In the genomic region with DNA sequence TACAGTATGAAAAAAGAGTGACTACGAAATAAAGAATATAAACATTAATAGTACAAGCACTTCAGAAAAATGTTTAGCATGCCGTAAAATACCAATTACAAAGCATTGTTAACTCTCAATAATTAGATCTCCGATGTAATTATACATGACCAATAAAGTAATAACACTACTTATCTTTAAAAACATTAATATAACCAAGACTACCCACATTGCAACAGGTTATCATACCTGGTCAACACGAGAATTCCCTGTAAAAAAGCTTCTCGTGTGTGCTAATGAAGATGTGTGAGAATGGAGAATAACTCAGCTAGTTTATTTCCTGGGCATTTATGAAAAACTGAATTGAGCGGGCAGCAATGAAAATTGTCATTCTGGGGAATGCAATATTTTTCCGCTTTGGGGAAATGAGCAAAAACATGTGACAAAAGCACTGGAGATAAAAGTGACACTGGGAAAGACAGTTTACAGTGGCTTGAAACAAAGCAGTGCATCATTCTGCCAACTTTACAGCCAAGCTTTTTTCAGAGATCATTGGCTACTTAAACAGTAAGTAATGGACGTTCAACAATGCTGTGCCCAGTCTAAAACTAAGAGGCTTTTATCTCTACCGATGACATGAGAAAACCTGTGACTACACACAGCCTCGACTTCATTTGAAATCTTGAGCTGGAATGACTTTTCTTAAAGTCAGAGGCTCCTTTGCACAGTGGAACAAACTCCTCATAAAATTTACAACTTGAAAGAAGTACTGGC, we compare ENCODE assay signal across 1 cellular context.
TF ChIP-seq lines count a peak whose summit lies in the region.

No MANE protein-coding gene starts in this region.

TF ChIP-seq in GM23338, 12 proteins besides CTCF, POLR2A, EP300 and RAD21 (continued from another document):
- TF ChIP-seq, protein P1, sequence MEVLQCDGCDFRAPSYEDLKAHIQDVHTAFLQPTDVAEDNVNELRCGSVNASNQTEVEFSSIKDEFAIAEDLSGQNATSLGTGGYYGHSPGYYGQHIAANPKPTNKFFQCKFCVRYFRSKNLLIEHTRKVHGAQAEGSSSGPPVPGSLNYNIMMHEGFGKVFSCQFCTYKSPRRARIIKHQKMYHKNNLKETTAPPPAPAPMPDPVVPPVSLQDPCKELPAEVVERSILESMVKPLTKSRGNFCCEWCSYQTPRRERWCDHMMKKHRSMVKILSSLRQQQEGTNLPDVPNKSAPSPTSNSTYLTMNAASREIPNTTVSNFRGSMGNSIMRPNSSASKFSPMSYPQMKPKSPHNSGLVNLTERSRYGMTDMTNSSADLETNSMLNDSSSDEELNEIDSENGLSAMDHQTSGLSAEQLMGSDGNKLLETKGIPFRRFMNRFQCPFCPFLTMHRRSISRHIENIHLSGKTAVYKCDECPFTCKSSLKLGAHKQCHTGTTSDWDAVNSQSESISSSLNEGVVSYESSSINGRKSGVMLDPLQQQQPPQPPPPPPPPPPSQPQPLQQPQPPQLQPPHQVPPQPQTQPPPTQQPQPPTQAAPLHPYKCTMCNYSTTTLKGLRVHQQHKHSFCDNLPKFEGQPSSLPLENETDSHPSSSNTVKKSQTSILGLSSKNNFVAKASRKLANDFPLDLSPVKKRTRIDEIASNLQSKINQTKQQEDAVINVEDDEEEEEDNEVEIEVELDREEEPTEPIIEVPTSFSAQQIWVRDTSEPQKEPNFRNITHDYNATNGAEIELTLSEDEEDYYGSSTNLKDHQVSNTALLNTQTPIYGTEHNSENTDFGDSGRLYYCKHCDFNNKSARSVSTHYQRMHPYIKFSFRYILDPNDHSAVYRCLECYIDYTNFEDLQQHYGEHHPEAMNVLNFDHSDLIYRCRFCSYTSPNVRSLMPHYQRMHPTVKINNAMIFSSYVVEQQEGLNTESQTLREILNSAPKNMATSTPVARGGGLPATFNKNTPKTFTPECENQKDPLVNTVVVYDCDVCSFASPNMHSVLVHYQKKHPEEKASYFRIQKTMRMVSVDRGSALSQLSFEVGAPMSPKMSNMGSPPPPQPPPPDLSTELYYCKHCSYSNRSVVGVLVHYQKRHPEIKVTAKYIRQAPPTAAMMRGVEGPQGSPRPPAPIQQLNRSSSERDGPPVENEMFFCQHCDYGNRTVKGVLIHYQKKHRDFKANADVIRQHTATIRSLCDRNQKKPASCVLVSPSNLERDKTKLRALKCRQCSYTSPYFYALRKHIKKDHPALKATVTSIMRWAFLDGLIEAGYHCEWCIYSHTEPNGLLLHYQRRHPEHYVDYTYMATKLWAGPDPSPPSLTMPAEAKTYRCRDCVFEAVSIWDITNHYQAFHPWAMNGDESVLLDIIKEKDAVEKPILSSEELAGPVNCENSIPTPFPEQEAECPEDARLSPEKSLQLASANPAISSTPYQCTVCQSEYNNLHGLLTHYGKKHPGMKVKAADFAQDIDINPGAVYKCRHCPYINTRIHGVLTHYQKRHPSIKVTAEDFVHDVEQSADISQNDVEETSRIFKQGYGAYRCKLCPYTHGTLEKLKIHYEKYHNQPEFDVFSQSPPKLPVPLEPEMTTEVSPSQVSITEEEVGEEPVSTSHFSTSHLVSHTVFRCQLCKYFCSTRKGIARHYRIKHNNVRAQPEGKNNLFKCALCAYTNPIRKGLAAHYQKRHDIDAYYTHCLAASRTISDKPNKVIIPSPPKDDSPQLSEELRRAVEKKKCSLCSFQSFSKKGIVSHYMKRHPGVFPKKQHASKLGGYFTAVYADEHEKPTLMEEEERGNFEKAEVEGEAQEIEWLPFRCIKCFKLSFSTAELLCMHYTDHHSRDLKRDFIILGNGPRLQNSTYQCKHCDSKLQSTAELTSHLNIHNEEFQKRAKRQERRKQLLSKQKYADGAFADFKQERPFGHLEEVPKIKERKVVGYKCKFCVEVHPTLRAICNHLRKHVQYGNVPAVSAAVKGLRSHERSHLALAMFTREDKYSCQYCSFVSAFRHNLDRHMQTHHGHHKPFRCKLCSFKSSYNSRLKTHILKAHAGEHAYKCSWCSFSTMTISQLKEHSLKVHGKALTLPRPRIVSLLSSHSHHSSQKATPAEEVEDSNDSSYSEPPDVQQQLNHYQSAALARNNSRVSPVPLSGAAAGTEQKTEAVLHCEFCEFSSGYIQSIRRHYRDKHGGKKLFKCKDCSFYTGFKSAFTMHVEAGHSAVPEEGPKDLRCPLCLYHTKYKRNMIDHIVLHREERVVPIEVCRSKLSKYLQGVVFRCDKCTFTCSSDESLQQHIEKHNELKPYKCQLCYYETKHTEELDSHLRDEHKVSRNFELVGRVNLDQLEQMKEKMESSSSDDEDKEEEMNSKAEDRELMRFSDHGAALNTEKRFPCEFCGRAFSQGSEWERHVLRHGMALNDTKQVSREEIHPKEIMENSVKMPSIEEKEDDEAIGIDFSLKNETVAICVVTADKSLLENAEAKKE (CRISPR knock-in tag; IDR thresholded peaks at IDR 0.05), result no peak
- TF ChIP-seq ZNF114 (CRISPR knock-in tag; IDR thresholded peaks at IDR 0.05), result no peak
- TF ChIP-seq JUNB (IDR thresholded peaks at IDR 0.05; ENCODE audit: unreplicated experiment), result no peak
- TF ChIP-seq EZH2 (IDR thresholded peaks at IDR 0.05; ENCODE audit: low read depth, unreplicated experiment), result no peak
TF ChIP-seq in GM23338: peak in this region for 0.
